In the genomic region with DNA sequence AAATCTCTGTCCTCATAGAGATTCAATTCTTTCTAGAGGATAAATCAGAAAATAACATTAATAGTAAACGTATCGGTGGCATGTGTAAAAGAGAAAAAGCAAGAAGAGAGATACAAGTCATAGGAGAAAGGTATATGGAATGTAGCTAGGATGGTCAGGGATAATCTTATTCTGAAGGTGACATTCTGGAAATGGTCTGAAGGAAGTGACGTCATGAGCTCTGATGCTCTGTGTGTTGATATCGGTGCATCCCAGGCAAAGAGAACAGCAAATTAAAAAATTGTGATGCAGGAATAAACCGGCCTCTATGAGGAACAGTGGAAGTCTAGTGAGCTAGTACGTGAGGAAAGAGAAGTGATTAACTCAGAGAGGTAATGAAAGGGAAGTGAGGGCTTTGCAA, we compare ENCODE assay signal across 33 cellular contexts.
"Had no signal": no experiment of that assay in that cellular context is flagged by ENCODE, and none has a peak within 500 bp of the region (broad histone marks: within the 10 kb centered on the region; RNA-seq: fewer than 3 reads in every experiment).

No MANE protein-coding gene starts in this region.

- H3K9me3 ChIP-seq: MG63, SJCRH30 had no signal

- H3K36me3 ChIP-seq: MG63, SJCRH30 had no signal

- ATAC-seq: Panc1, Right ventricle myocardium inferior, SK-N-SH treated with all-trans-retinoic acid at 6 μM for 48 hours, T-cell had no signal

- H3K27ac Mint-ChIP-seq: T-cell had no signal

- DNase-seq: MG63, NCI-H1048, NCI-H1092 treated with DMSO at 0.1 percent for 48 hours, NCI-H1105 treated with DMSO at 0.1 percent for 48 hours, NCI-H1417, NCI-H1436, NCI-H146, NCI-H1694, NCI-H187, NCI-H1930, NCI-H2029 treated with DMSO at 0.1 percent for 48 hours, NCI-H2081 treated with DMSO at 0.1 percent for 48 hours, NCI-H2107, NCI-H2171, NCI-H226, NCI-H446 treated with DMSO at 0.1 percent for 48 hours, NCI-H510A, NCI-H524, NCI-H526, NCI-H69, NCI-H748 treated with DMSO at 0.1 percent for 48 hours, NCI-H82, PC-9, SHP77, SIG-M5, SJCRH30, T-cell had no signal

- H3K4me1 Mint-ChIP-seq: T-cell had no signal

- H3K4me1 ChIP-seq: SJCRH30 had no signal

- H3K4me3 ChIP-seq: MG63, PC-9, SJCRH30, SK-N-MC had no signal

- H3K27me3 Mint-ChIP-seq: T-cell had no signal

- H3K4me3 Mint-ChIP-seq: T-cell had no signal

- H3K27me3 ChIP-seq: MG63, SJCRH30 had no signal

- H3K36me3 Mint-ChIP-seq: T-cell had no signal

- H3K4me2 ChIP-seq: PC-9 had no signal

- H2AFZ ChIP-seq: PC-9 had no signal

- FAIRE-seq: RCC 7860 had no signal

- H3K27ac ChIP-seq: PC-9, RWPE1, SJCRH30, SK-N-MC had no signal
